11 cellular contexts compared by ENCODE assay signal in genomic region chr18:43847164-43848091, GRCh38.
DNase-seq lines count a peak whose midpoint lies in the region; ATAC-seq, FAIRE-seq and TF ChIP-seq lines count a peak whose summit lies in the region.
"Had no signal": no experiment of that assay in that cellular context is flagged by ENCODE, and none has a peak within 500 bp of the region (broad histone marks: within the 10 kb centered on the region; RNA-seq: fewer than 3 reads in every experiment).

No MANE protein-coding gene starts in this region.

- FAIRE-seq in bronchial epithelial cell (lab: Jason Lieb, UNC) = no peak

- H3K27me3 ChIP-seq in bronchial epithelial cell (ENCODE audit: control insufficient read depth, insufficient read depth, low read length) = no peaks in the 10 kb centered on the region
- no peaks in the 10 kb centered on the region for H3K27me3 ChIP-seq in mesendoderm (ENCODE audit: insufficient read depth, low read length, poor library complexity)
- H3K27me3 ChIP-seq in upper lobe of right lung = no peaks in the 10 kb centered on the region

- H3K9me3 ChIP-seq in upper lobe of right lung = no peaks in the 10 kb centered on the region

- ATAC-seq in upper lobe of right lung = no peak
- no peak for ATAC-seq in GM18868 (IDR thresholded peaks at IDR 0.05; ENCODE audit: unreplicated experiment)
- ATAC-seq in HG03135 (IDR thresholded peaks at IDR 0.05; ENCODE audit: unreplicated experiment) = no peak

- no peak overlapping the region for H3K4me2 ChIP-seq in mesendoderm (ENCODE audit: low read length)

- H3K36me3 ChIP-seq in bronchial epithelial cell (ENCODE audit: control insufficient read depth, insufficient read depth, low read length) = no peaks in the 10 kb centered on the region
- H3K36me3 ChIP-seq in mesendoderm (ENCODE audit: control insufficient read depth, insufficient read depth, low read length) = no peaks in the 10 kb centered on the region
- no peaks in the 10 kb centered on the region for H3K36me3 ChIP-seq in upper lobe of right lung

- H3K18ac ChIP-seq in mesendoderm (ENCODE audit: low read length) = no peak overlapping the region

- H3K27ac ChIP-seq in mesendoderm (ENCODE audit: low read depth, low read length) (no peak overlapping the region), upper lobe of right lung (peak overlapping the region; percentile 24)

- H3K4me1 ChIP-seq in mesendoderm (ENCODE audit: control insufficient read depth, low read depth, low read length) (no peaks in the 10 kb centered on the region), upper lobe of right lung (no peaks in the 10 kb centered on the region)

- H2BK15ac ChIP-seq in mesendoderm (replicated peaks; ENCODE audit: low read depth) = peak overlapping the region; percentile 27

- H3K79me2 ChIP-seq in mesendoderm (ENCODE audit: control insufficient read depth, insufficient read depth, low read length) = no peaks in the 10 kb centered on the region

- no peak overlapping the region for H2AK5ac ChIP-seq in mesendoderm (ENCODE audit: low read length)

- intact Hi-C loops in upper lobe of right lung (cut with DNase I) = no loop called here

- no peak overlapping the region for H2BK120ac ChIP-seq in mesendoderm (ENCODE audit: low read depth, low read length)

- H3K23ac ChIP-seq in mesendoderm (ENCODE audit: low read length) = no peak overlapping the region

- no peak overlapping the region for H3K56ac ChIP-seq in mesendoderm (ENCODE audit: low read length)

- H2BK5ac ChIP-seq in mesendoderm (ENCODE audit: low read length) = no peak overlapping the region

- H3K4me3 ChIP-seq in bronchial epithelial cell (ENCODE audit: low read depth, low read length) = no peak overlapping the region
- no peak overlapping the region for H3K4me3 ChIP-seq in mesendoderm (ENCODE audit: low read length)
- no peak overlapping the region for H3K4me3 ChIP-seq in upper lobe of right lung

- no CpG with 5 or more reads among the region's 8 CpGs for WGBS in mesendoderm (ENCODE audit: extremely low coverage, insufficient coverage, low lambda C conversion rate)

- H3K79me1 ChIP-seq in mesendoderm (ENCODE audit: low read length) = no peaks in the 10 kb centered on the region

- no peak overlapping the region for H4K8ac ChIP-seq in mesendoderm (ENCODE audit: low read depth, low read length)

- TF ChIP-seq CTCF in bronchial epithelial cell (IDR thresholded peaks at IDR 0.05; ENCODE audit: insufficient read depth, low read length, severe bottlenecking) = no peak
- TF ChIP-seq CTCF in upper lobe of right lung (IDR thresholded peaks at IDR 0.05) = no peak

- H3K9ac ChIP-seq in mesendoderm (ENCODE audit: low read length) = no peak overlapping the region

- H4K5ac ChIP-seq in mesendoderm (ENCODE audit: low read length) = no peak overlapping the region

- no peak overlapping the region for H3K4ac ChIP-seq in mesendoderm (ENCODE audit: low read depth, low read length)

- DNase-seq in NCI-H2107 treated with DMSO at 0.1 percent for 48 hours (lab: John Stamatoyannopoulos, UW; ENCODE audit: unreplicated experiment) = peak; percentile 11
- no peak for DNase-seq in NCI-H2107 (lab: John Stamatoyannopoulos, UW)
- DNase-seq in bronchial epithelial cell (ENCODE audit: low read depth) = peak; percentile 42
- no peak for DNase-seq in mesendoderm
- DNase-seq in upper lobe of right lung = no peak
- no peak for DNase-seq in NCI-H187 (lab: John Stamatoyannopoulos, UW)
- DNase-seq: 8988T; activated T-cell treated with anti-CD3 and anti-CD28 coated beads, Interleukin-2, amount 50 U/mL, for 48 hours; effector CD4-positive, alpha-beta T cell had no signal

Comparison
In these comparisons a context has a peak if more than half of its experiments do, and no peak if none do; other contexts are left out.
1. DNase-seq: peak in NCI-H2107 treated with DMSO at 0.1 percent for 48 hours (single experiment) and bronchial epithelial cell (single experiment); none in NCI-H2107 (single experiment), mesendoderm (single experiment), upper lobe of right lung (single experiment) and NCI-H187 (0 of 2).